Comparison of ENCODE assay signal across 11 cellular contexts in the genomic region with DNA sequence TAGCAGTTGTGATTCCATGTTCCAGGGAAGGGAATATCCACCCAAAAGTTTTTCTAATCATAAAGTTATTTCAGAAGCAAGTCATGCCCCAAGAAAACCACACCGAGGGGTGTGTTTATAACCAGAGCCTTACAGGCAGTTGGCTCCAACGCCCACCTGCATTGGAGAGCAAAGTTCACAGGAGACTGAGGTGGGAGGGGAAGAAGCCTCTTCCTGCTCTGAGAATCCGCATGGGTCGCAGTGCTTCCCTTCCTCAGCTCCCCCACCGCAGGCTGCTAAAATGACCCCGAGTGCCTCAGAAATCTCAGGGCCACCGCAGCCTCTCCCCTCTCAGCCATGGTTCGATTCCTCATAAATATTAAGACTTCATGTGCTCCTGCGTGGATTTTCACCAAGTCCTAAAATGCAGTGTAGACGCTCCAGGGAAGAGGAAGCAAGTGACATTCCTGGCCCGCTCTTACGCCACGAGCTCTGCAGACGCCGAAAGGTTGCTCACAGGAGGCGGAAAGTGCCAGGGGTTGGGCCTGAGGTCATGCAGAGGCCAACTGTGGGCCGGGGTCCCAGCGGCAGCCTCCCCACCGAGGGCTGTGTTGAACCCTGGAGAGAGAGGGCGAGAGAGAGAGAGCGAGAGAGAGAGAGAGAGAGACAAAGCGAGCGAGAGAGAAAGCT. TPM values are rescaled to one million over a fixed set of nuclear protein-coding genes. Genes with fewer than 3 reads are reported as not detected.
DNase-seq lines count a peak whose midpoint lies in the region; FAIRE-seq and TF ChIP-seq lines count a peak whose summit lies in the region.
"Had no signal": no experiment of that assay in that cellular context is flagged by ENCODE, and none has a peak within 500 bp of the region (broad histone marks: within the 10 kb centered on the region; RNA-seq: fewer than 3 reads in every experiment).

No MANE protein-coding gene starts in this region.

- H3K9ac ChIP-seq in BLaER1: peak overlapping the region; percentile 46
- H3K9ac ChIP-seq in astrocyte (ENCODE audit: low read length): no peak overlapping the region
- no peak overlapping the region for H3K9ac ChIP-seq in neural progenitor cell

- H2AFZ ChIP-seq in astrocyte (ENCODE audit: low read depth, low read length): no peak overlapping the region
- peak overlapping the region; percentile 18 for H2AFZ ChIP-seq in neural progenitor cell (replicated peaks)

- FAIRE-seq in astrocyte (lab: Jason Lieb, UNC): no peak

- no peaks in the 10 kb centered on the region for H3F3A ChIP-seq in neural progenitor cell (ENCODE audit: low read depth)

- H3K36me3 ChIP-seq in BLaER1 (no peaks in the 10 kb centered on the region; the same call in 1 of the 2 replicates), astrocyte (ENCODE audit: insufficient read depth, low read length) (no peaks in the 10 kb centered on the region), neural progenitor cell (no peaks in the 10 kb centered on the region), breast epithelium (no peaks in the 10 kb centered on the region)

- H4K20me1 ChIP-seq in BLaER1 (no peaks in the 10 kb centered on the region), astrocyte (ENCODE audit: insufficient read depth, low read length) (no peaks in the 10 kb centered on the region), neural progenitor cell (ENCODE audit: low read depth) (no peaks in the 10 kb centered on the region)

- peak; percentile 63 for DNase-seq in HuH-7 (ENCODE audit: low spot score)
- peak; percentile 32 for DNase-seq in astrocyte (ENCODE audit: low read depth)
- DNase-seq in neural progenitor cell (ENCODE audit: low spot score): no peak
- DNase-seq in inferior parietal cortex (ENCODE audit: extremely low spot score): no peak
- no peak for DNase-seq in GM13977 (ENCODE audit: low spot score)
- no peak for DNase-seq in DMS114 treated with DMSO at 0.1 percent for 48 hours (lab: John Stamatoyannopoulos, UW; ENCODE audit: unreplicated experiment)
- no peak for DNase-seq in breast epithelium (ENCODE audit: low spot score in 2 of 2)
- DNase-seq: activated CD4-positive, CD25-positive, alpha-beta regulatory T cell treated with anti-CD3 and anti-CD28 coated beads, Interleukin-2, amount 50 U/mL, for 72 hours; NCI-H524 treated with DMSO at 0.1 percent for 48 hours; stimulated activated naive B cell treated with anti-CD40 and anti-IgM and Interleukin-4, amounts not matched to agents 10 μg/mL and 1 μg/mL and 100 μg/mL, for 72 hours had no signal

- in situ Hi-C loops in GM13977 (cut with MboI; ENCODE audit: low pct_unique_long_range_greater_than_20kb, low sequenced_read_pairs, unreplicated experiment): no loop called here

- H3K27ac ChIP-seq in BLaER1 (peak overlapping the region; percentile 74), astrocyte (ENCODE audit: low read depth, low read length) (peak overlapping the region; percentile 19), neural progenitor cell (no peak overlapping the region), breast epithelium (no peak overlapping the region)

- H3K27ac Mint-ChIP-seq in astrocyte (ENCODE audit: unreplicated experiment): peak overlapping the region; percentile 18
- H3K27ac Mint-ChIP-seq in neural progenitor cell: no peak overlapping the region
- H3K27ac Mint-ChIP-seq: stimulated activated naive B cell treated with anti-CD40 and anti-IgM and Interleukin-4, amounts not matched to agents 10 μg/mL and 1 μg/mL and 100 μg/mL, for 72 hours had no signal

- TF ChIP-seq CTCF in astrocyte (IDR thresholded peaks at IDR 0.05; ENCODE audit: insufficient read depth, low read depth, low read length) (no peak), neural progenitor cell (IDR thresholded peaks at IDR 0.05) (no peak), GM13977 (IDR thresholded peaks at IDR 0.05; ENCODE audit: extremely low read depth, insufficient read depth, missing control alignments) (no peak), breast epithelium (IDR thresholded peaks at IDR 0.05) (no peak)

- peaks cover 13% of the 10 kb centered on the region for H3K9me3 ChIP-seq in BLaER1
- H3K9me3 ChIP-seq in astrocyte (ENCODE audit: insufficient read depth, low read depth, low read length): no peaks in the 10 kb centered on the region
- H3K9me3 ChIP-seq in neural progenitor cell (ENCODE audit: low read depth): no peaks in the 10 kb centered on the region
- peaks cover 0 to 4% of the 10 kb centered on the region in 2 donors for H3K9me3 ChIP-seq in breast epithelium

- no peak for TF ChIP-seq POLR2A in breast epithelium (IDR thresholded peaks at IDR 0.05)

- H3K79me2 ChIP-seq in astrocyte (ENCODE audit: insufficient read depth, low read length) (no peaks in the 10 kb centered on the region), neural progenitor cell (ENCODE audit: low read depth) (no peaks in the 10 kb centered on the region)

- H3K36me3 Mint-ChIP-seq in astrocyte (ENCODE audit: low read depth, unreplicated experiment) (peaks cover 4% of the 10 kb centered on the region), neural progenitor cell (no peaks in the 10 kb centered on the region)

- peak overlapping the region; percentile 24; the same call in 1 of the 2 replicates for H3K4me3 ChIP-seq in BLaER1
- no peak overlapping the region for H3K4me3 ChIP-seq in astrocyte (ENCODE audit: insufficient read depth, low read depth, low read length)
- no peak overlapping the region for H3K4me3 ChIP-seq in neural progenitor cell
- H3K4me3 ChIP-seq in breast epithelium: no peak overlapping the region

- H3K4me3 Mint-ChIP-seq in astrocyte (ENCODE audit: unreplicated experiment) (peak overlapping the region; percentile 57), neural progenitor cell (no peak overlapping the region)
- H3K4me3 Mint-ChIP-seq: stimulated activated naive B cell treated with anti-CD40 and anti-IgM and Interleukin-4, amounts not matched to agents 10 μg/mL and 1 μg/mL and 100 μg/mL, for 72 hours had no signal

- H3K4me2 ChIP-seq in BLaER1 (peak overlapping the region; percentile 86), astrocyte (ENCODE audit: low read length) (peak overlapping the region; percentile 41), neural progenitor cell (no peak overlapping the region)

- H3K4me1 ChIP-seq in BLaER1: peaks cover 84% of the 10 kb centered on the region
- H3K4me1 ChIP-seq in astrocyte (ENCODE audit: insufficient read depth, low read length): peaks cover 52% of the 10 kb centered on the region
- H3K4me1 ChIP-seq in neural progenitor cell: peaks cover 4% of the 10 kb centered on the region
- no peaks in the 10 kb centered on the region for H3K4me1 ChIP-seq in breast epithelium

- H3K4me1 Mint-ChIP-seq in astrocyte (ENCODE audit: low read depth, unreplicated experiment): peaks cover 44% of the 10 kb centered on the region
- H3K4me1 Mint-ChIP-seq in neural progenitor cell: peaks cover 27% of the 10 kb centered on the region

- H3K9me3 Mint-ChIP-seq in astrocyte (ENCODE audit: unreplicated experiment) (peaks cover 2% of the 10 kb centered on the region), neural progenitor cell (peaks cover 7% of the 10 kb centered on the region)

- H3K27me3 ChIP-seq in BLaER1: no peaks in the 10 kb centered on the region
- H3K27me3 ChIP-seq in astrocyte (ENCODE audit: insufficient read depth, low read length): no peaks in the 10 kb centered on the region
- no peaks in the 10 kb centered on the region for H3K27me3 ChIP-seq in neural progenitor cell
- H3K27me3 ChIP-seq in breast epithelium: no peaks in the 10 kb centered on the region

- H3K27me3 Mint-ChIP-seq in astrocyte (ENCODE audit: low read depth, unreplicated experiment) (no peaks in the 10 kb centered on the region), neural progenitor cell (ENCODE audit: insufficient read depth, low read depth) (peaks cover 16% of the 10 kb centered on the region)

- intact Hi-C loops in breast epithelium (cut with DNase I; ENCODE audit: low total_unique reads): no loop called here

RNA-seq across cellular contexts. Expression of gene SPSB1, which starts 13.4 kb away (rescaled TPM):
- 53.5 and 56.7 TPM in 2 replicates for total RNA-seq in astrocyte
- 2.8 and 7.1 TPM in 2 replicates for total RNA-seq in neural progenitor cell (ENCODE audit: low replicate concordance)
- total RNA-seq in breast epithelium: 10 to 100 TPM; 30.6 to 52.5 (median 34.4) TPM

RNA-seq across cellular contexts. Expression of gene H6PD, which starts 44.7 kb away (rescaled TPM):
- 13.9 and 18.9 TPM in 2 replicates for total RNA-seq in astrocyte
- 6.0 and 15.2 TPM in 2 replicates for total RNA-seq in neural progenitor cell (ENCODE audit: low replicate concordance)
- total RNA-seq in breast epithelium: 10 to 100 TPM; 46.4 to 77.4 (median 49.5) TPM

Comparison
In these comparisons a context has a peak if more than half of its experiments do, and no peak if none do; other contexts are left out.
1. H3K27ac ChIP-seq: peak in BLaER1 (single experiment) and astrocyte (single experiment); none in neural progenitor cell (single experiment) and breast epithelium (0 of 2).
2. DNase-seq: peak in HuH-7 (single experiment) and astrocyte (single experiment); none in neural progenitor cell (single experiment), inferior parietal cortex (single experiment), GM13977 (single experiment), DMS114 treated with DMSO at 0.1 percent for 48 hours (single experiment) and breast epithelium (0 of 2).